ENCODE assay signal across 12 cellular contexts in the genomic region with DNA sequence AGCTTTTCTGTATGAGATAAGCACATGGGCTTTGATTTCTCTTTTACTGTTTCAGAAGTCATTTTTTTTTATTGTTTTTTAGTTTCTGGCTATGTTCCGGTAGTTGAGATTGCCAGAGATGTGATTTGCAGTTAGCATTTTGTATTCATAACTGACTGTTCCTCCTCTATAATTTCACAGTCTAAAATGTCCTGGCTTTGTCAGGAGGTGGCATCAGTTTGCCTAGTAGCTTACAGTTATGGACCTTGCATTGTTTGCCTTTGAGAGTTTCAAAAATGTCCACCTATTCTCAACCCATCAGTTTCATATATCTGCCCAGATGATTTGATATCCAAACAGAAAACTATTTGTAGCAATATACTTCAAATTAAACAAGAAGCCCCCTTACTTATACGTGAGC. TPM values are rescaled to one million over a fixed set of nuclear protein-coding genes. Genes with fewer than 3 reads are reported as not detected.
A peak's percentile ranks its signal among the peaks of the same experiment; 100 is the strongest.
DNase-seq lines count a peak whose midpoint lies in the region; ATAC-seq and TF ChIP-seq lines count a peak whose summit lies in the region.
"Had no signal": no experiment of that assay in that cellular context is flagged by ENCODE, and none has a peak within 500 bp of the region (broad histone marks: within the 10 kb centered on the region; RNA-seq: fewer than 3 reads in every experiment).

No MANE protein-coding gene starts in this region.

- no peak overlapping the region for H3K4me3 Mint-ChIP-seq in chondrocyte (ENCODE audit: unreplicated experiment)

- H3K27ac ChIP-seq in MM.1S (ENCODE audit: low read length), result no peak overlapping the region
- H3K27ac ChIP-seq: parathyroid adenoma had no signal

- DNase-seq in DMS53 treated with DMSO at 0.1 percent for 48 hours (lab: John Stamatoyannopoulos, UW; ENCODE audit: unreplicated experiment) (peak; percentile 44), MM.1S (no peak), chondrocyte (ENCODE audit: low spot score) (no peak), mucosa of descending colon (peak in 1 of 3 donors; percentile 35), NCI-H2081 treated with DMSO at 0.1 percent for 48 hours (lab: John Stamatoyannopoulos, UW) (no peak), T1000 (lab: John Stamatoyannopoulos, UW) (no peak), NK-92 (lab: John Stamatoyannopoulos, UW; ENCODE audit: unreplicated experiment) (no peak)
- no peak for DNase-seq in activated CD8-positive, alpha-beta memory T cell treated with anti-CD3 and anti-CD28 coated beads, Interleukin-2, amount 50 U/mL, for 48 hours
- DNase-seq: activated CD4-positive, alpha-beta T cell treated with anti-CD3 and anti-CD28 coated beads for 1 hour; amniotic stem cell; NCI-H524 treated with DMSO at 0.1 percent for 48 hours had no signal

- peak; percentile 47 for ATAC-seq in mucosa of descending colon

- H3K9me3 ChIP-seq in MM.1S (replicated peaks; ENCODE audit: insufficient read depth, low read length) (no peaks in the 10 kb centered on the region), mucosa of descending colon (no peaks in the 10 kb centered on the region)

- H2AFZ ChIP-seq in MM.1S (ENCODE audit: low read length), result no peak overlapping the region
- H2AFZ ChIP-seq: parathyroid adenoma had no signal

- H3K36me3 ChIP-seq in MM.1S (replicated peaks; ENCODE audit: insufficient read depth, low read length) (no peaks in the 10 kb centered on the region), mucosa of descending colon (ENCODE audit: low read depth) (no peaks in the 10 kb centered on the region)

- H3K9me3 Mint-ChIP-seq in chondrocyte (ENCODE audit: low read depth), result no peaks in the 10 kb centered on the region

- H3K79me2 ChIP-seq in MM.1S (ENCODE audit: low read length), result no peaks in the 10 kb centered on the region
- H3K79me2 ChIP-seq: parathyroid adenoma had no signal

- peaks cover 13% of the 10 kb centered on the region for H3K4me1 Mint-ChIP-seq in chondrocyte (ENCODE audit: low read depth)

- H3K4me1 ChIP-seq in MM.1S (ENCODE audit: low read length) (no peaks in the 10 kb centered on the region), mucosa of descending colon (ENCODE audit: low read depth) (peaks cover 12% of the 10 kb centered on the region)
- H3K4me1 ChIP-seq: parathyroid adenoma had no signal

- no peaks in the 10 kb centered on the region for H3K27me3 Mint-ChIP-seq in chondrocyte (ENCODE audit: low read depth)

- no peaks in the 10 kb centered on the region for H4K20me1 ChIP-seq in MM.1S (ENCODE audit: insufficient read depth, low read length)

- H3K4me2 ChIP-seq in MM.1S (ENCODE audit: low read depth, low read length), result no peak overlapping the region

- no peak overlapping the region for H3K27ac Mint-ChIP-seq in chondrocyte (ENCODE audit: unreplicated experiment)

- no peaks in the 10 kb centered on the region for H3K9me2 ChIP-seq in MM.1S (replicated peaks; ENCODE audit: insufficient read depth, low read length)

- H3K4me3 ChIP-seq in MM.1S (ENCODE audit: low read length), result no peak overlapping the region
- H3K4me3 ChIP-seq in mucosa of descending colon, result no peak overlapping the region

- no peaks in the 10 kb centered on the region for H3K27me3 ChIP-seq in MM.1S (replicated peaks; ENCODE audit: insufficient read depth, low read length)

- H3K36me3 Mint-ChIP-seq in chondrocyte (ENCODE audit: low read depth), result no peaks in the 10 kb centered on the region

- no peaks in the 10 kb centered on the region for H3F3A ChIP-seq in MM.1S (ENCODE audit: insufficient read depth, low read length)

- no peak overlapping the region for H3K9ac ChIP-seq in MM.1S (ENCODE audit: low read length)
- H3K9ac ChIP-seq: parathyroid adenoma had no signal

- TF ChIP-seq CTCF in MM.1S (IDR thresholded peaks at IDR 0.05; ENCODE audit: low read length) (peak; percentile 27; the same call in 1 of the 2 replicates), chondrocyte (IDR thresholded peaks at IDR 0.05) (peak; percentile 77), mucosa of descending colon (IDR thresholded peaks at IDR 0.05) (no peak)

- intact Hi-C loops in mucosa of descending colon (cut with DNase I, micrococcal nuclease), result no loop called here

RNA-seq across cellular contexts. Expression of gene ST6GALNAC3, which starts 39.5 kb away (rescaled TPM):
- 1.6 to 4.7 TPM (median 3.5 TPM) in 3 replicates for total RNA-seq in chondrocyte
- 1 to 10 TPM; 5.4 to 9.0 (median 6.7) TPM for total RNA-seq in mucosa of descending colon
